Comparison of ENCODE assay signal across 6 cellular contexts in genomic region chr6:160851031-160851430, GRCh38.
"Had no signal": no experiment of that assay in that cellular context is flagged by ENCODE, and none has a peak within 500 bp of the region (broad histone marks: within the 10 kb centered on the region; RNA-seq: fewer than 3 reads in every experiment).

No MANE protein-coding gene starts in this region.

- DNase-seq: IMR-90, KBM-7, KG1 had no signal

- H3K4me3 ChIP-seq: K562 had no signal

- H3K27ac ChIP-seq: HL-60, KMS-11 had no signal
